In the genomic region with DNA sequence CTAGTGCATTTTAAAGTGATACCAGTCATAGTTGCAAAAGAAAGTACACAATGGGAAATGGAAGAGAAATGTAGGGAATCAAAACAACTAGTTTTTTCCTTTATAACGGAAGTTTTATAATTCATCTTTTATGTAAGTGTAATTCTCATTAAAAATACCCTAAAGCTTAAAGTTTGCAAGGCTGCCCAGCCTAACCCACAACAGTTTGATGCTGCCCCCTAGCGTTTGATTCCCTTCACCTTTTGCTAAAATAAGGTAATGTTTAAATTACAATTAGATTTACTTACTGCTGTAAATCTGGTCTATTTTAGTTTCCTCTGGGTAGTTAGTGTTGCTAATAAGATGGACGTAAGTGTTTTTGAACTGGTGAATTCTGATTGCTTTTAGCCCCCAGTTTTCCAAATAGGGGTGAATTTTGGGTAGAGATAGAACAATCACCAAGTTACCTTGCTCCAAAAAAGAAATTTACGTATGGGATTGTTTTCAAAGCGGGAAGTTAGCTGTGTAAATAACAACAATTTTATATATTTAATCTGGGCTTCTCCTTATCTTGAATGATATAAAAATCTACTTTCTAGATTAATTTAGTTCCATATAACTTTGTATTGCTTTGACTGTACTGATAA, we compare ENCODE assay signal across 1 cellular context.
TF ChIP-seq lines count a peak whose summit lies in the region.

No MANE protein-coding gene starts in this region.

TF ChIP-seq in SK-N-SH, 30 proteins besides CTCF, POLR2A, EP300 and RAD21 (continued from another document):
- TF ChIP-seq USF1 (IDR thresholded peaks at IDR 0.05; ENCODE audit: borderline replicate concordance, low read depth) = no peak
- TF ChIP-seq MEF2A (IDR thresholded peaks at IDR 0.05; ENCODE audit: borderline replicate concordance, low read depth) = no peak
